15 cellular contexts compared by ENCODE assay signal in genomic region chr10:99346247-99346646, GRCh38. TPM values are rescaled to one million over a fixed set of nuclear protein-coding genes. Genes with fewer than 3 reads are reported as not detected.
A peak's percentile ranks its signal among the peaks of the same experiment; 100 is the strongest.
DNase-seq lines count a peak whose midpoint lies in the region; ATAC-seq and FAIRE-seq lines count a peak whose summit lies in the region.
"Had no signal": no experiment of that assay in that cellular context is flagged by ENCODE, and none has a peak within 500 bp of the region (broad histone marks: within the 10 kb centered on the region; RNA-seq: fewer than 3 reads in every experiment).

No MANE protein-coding gene starts in this region.

- H3K27ac ChIP-seq in small intestine (ENCODE audit: low read depth in 1 of 2, low read length in 1 of 2): no peak overlapping the region
- H3K27ac ChIP-seq: adrenal gland, spleen had no signal

- no peaks in the 10 kb centered on the region for H3K9me3 ChIP-seq in adipocyte (ENCODE audit: control insufficient read depth, low read length)
- H3K9me3 ChIP-seq in small intestine (ENCODE audit: control insufficient read depth, low read depth): no peaks in the 10 kb centered on the region
- H3K9me3 ChIP-seq: adrenal gland, spleen had no signal

- intact Hi-C loops in activated CD4-positive, alpha-beta T cell treated with anti-CD3 and anti-CD28 coated beads for 36 hours (cut with DNase I, micrococcal nuclease): no loop called here

- no peak overlapping the region for H3K4me3 Mint-ChIP-seq in activated CD4-positive, alpha-beta T cell treated with anti-CD3 and anti-CD28 coated beads for 36 hours
- H3K4me3 Mint-ChIP-seq: activated CD4-positive, alpha-beta memory T cell treated with anti-CD3 and anti-CD28 coated beads for 36 hours had no signal

- H3K4me1 ChIP-seq in adipocyte (ENCODE audit: control insufficient read depth, insufficient read depth, low read length) (no peaks in the 10 kb centered on the region), small intestine (ENCODE audit: control insufficient read depth in 2 of 2, insufficient read depth in 1 of 2, low read depth in 1 of 2, low read length in 1 of 2) (no peaks in the 10 kb centered on the region)
- H3K4me1 ChIP-seq: adrenal gland, spleen had no signal

- peaks cover under 1% of the 10 kb centered on the region for H3K27me3 Mint-ChIP-seq in activated CD4-positive, alpha-beta T cell treated with anti-CD3 and anti-CD28 coated beads for 36 hours

- 57 to 83% (median 76%) methylated on average over 1 of the region's 1 CpG for WGBS in small intestine, 3 donors

- DNase-seq in COLO668 (lab: John Stamatoyannopoulos, UW; ENCODE audit: unreplicated experiment) (peak; percentile 57), LHCN-M2 (ENCODE audit: low read depth) (peak; percentile 78), adipocyte (ENCODE audit: low read depth) (peak; percentile 76), glomerular visceral epithelial cell (ENCODE audit: extremely low spot score) (peak; percentile 42), small intestine (no peak)
- DNase-seq in activated CD4-positive, alpha-beta T cell treated with anti-CD3 and anti-CD28 coated beads for 36 hours: no peak
- DNase-seq: activated CD4-positive, alpha-beta memory T cell treated with anti-CD3 and anti-CD28 coated beads for 36 hours; adrenal gland; glutamatergic neuron; NCI-H510A treated with DMSO at 0.1 percent for 48 hours; spleen had no signal

- ATAC-seq in GM19467 (IDR thresholded peaks at IDR 0.05; ENCODE audit: unreplicated experiment) (no peak), HG03457 (IDR thresholded peaks at IDR 0.05; ENCODE audit: unreplicated experiment) (no peak)
- ATAC-seq in activated CD4-positive, alpha-beta T cell treated with anti-CD3 and anti-CD28 coated beads for 36 hours: no peak
- ATAC-seq: HCT116 had no signal

- CTCF ChIA-PET in activated CD4-positive, alpha-beta T cell treated with anti-CD3 and anti-CD28 coated beads for 36 hours (lab: Charles Lee): interaction anchor here (1.2 kb wide), 1 partner anchor 15 kb away, joined by 3 read pairs; no protein-coding TSS in a partner anchor

- no peaks in the 10 kb centered on the region for H3K36me3 ChIP-seq in adipocyte (ENCODE audit: control insufficient read depth, insufficient read depth, low read length, severe bottlenecking)
- H3K36me3 ChIP-seq in small intestine (ENCODE audit: control insufficient read depth in 2 of 2, insufficient read depth in 2 of 2, low read length in 2 of 2): no peaks in the 10 kb centered on the region
- H3K36me3 ChIP-seq: adrenal gland, spleen had no signal

- H3K9ac ChIP-seq in adipocyte (ENCODE audit: low read length): no peak overlapping the region

- no peak for FAIRE-seq in small intestine (lab: Jason Lieb, UNC)

- H3K27ac Mint-ChIP-seq in activated CD4-positive, alpha-beta T cell treated with anti-CD3 and anti-CD28 coated beads for 36 hours: no peak overlapping the region
- H3K27ac Mint-ChIP-seq: activated CD4-positive, alpha-beta memory T cell treated with anti-CD3 and anti-CD28 coated beads for 36 hours had no signal

- H3K36me3 Mint-ChIP-seq in activated CD4-positive, alpha-beta T cell treated with anti-CD3 and anti-CD28 coated beads for 36 hours (ENCODE audit: low read depth): no peaks in the 10 kb centered on the region
- H3K36me3 Mint-ChIP-seq: activated CD4-positive, alpha-beta memory T cell treated with anti-CD3 and anti-CD28 coated beads for 36 hours had no signal

- H3K27me3 ChIP-seq in adipocyte (replicated peaks; ENCODE audit: control insufficient read depth, insufficient read depth, low read length) (peaks cover 7% of the 10 kb centered on the region), small intestine (ENCODE audit: control insufficient read depth in 2 of 2, insufficient read depth in 2 of 2, low read length in 2 of 2) (peaks cover 0 to 2% of the 10 kb centered on the region in 2 donors)

- H3K4me3 ChIP-seq in adipocyte (ENCODE audit: low read length) (no peak overlapping the region), small intestine (ENCODE audit: low read depth in 1 of 2, low read length in 2 of 2) (no peak overlapping the region)
- H3K4me3 ChIP-seq: adrenal gland, spleen had no signal

- POLR2A ChIA-PET in activated CD4-positive, alpha-beta T cell treated with anti-CD3 and anti-CD28 coated beads for 36 hours (lab: Charles Lee): no interaction called here

- H3K4me1 Mint-ChIP-seq in activated CD4-positive, alpha-beta T cell treated with anti-CD3 and anti-CD28 coated beads for 36 hours: no peaks in the 10 kb centered on the region

- H3K9me3 Mint-ChIP-seq in activated CD4-positive, alpha-beta T cell treated with anti-CD3 and anti-CD28 coated beads for 36 hours (ENCODE audit: low read depth): no peaks in the 10 kb centered on the region
- H3K9me3 Mint-ChIP-seq: activated CD4-positive, alpha-beta memory T cell treated with anti-CD3 and anti-CD28 coated beads for 36 hours had no signal

RNA-seq across cellular contexts. Expression of gene CNNM1, which starts 17.1 kb away (rescaled TPM):
- 0.17 and 0.32 TPM in 2 replicates for total RNA-seq in LHCN-M2 (2014; rRNA removed)
- polyA plus RNA-seq in LHCN-M2 (2012): 0.19 TPM
- under 1 TPM in 1 of 3 donors, not detected in 2; 0.63 TPM for polyA plus RNA-seq in small intestine
- 1 to 10 TPM; 1.4 to 1.5 TPM for total RNA-seq in activated CD4-positive, alpha-beta T cell treated with anti-CD3 and anti-CD28 coated beads for 36 hours
- total RNA-seq: HT-29 had no signal

Comparison
In these comparisons a context has a peak if more than half of its experiments do, and no peak if none do; other contexts are left out.
1. DNase-seq: peak in COLO668 (single experiment), LHCN-M2 (single experiment), adipocyte (single experiment) and glomerular visceral epithelial cell (single experiment); none in small intestine (single experiment) and activated CD4-positive, alpha-beta T cell treated with anti-CD3 and anti-CD28 coated beads for 36 hours (single experiment).